In the genomic region with DNA sequence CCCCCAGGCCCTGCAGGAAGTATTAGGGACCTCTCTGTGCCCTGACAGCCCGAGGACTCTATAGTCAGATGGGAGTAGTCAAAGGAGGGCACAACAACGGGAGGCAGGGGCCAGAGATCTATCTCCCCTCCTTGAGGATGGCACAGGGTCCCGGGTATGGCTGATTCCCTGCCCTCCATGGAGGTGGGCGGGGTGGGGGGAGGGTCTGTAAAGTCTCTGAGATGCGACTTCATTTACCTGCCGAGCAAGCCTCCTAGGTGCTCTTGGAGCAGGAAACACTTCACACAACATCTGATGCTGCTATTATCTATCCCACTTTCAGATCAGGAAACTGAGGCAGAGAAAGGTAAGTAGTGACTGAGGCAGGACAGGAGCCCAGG, we compare ENCODE assay signal across 10 cellular contexts. TPM values are rescaled to one million over a fixed set of nuclear protein-coding genes. Genes with fewer than 3 reads are reported as not detected.
DNase-seq lines count a peak whose midpoint lies in the region; ATAC-seq and TF ChIP-seq lines count a peak whose summit lies in the region.
"Had no signal": no experiment of that assay in that cellular context is flagged by ENCODE, and none has a peak within 500 bp of the region (broad histone marks: within the 10 kb centered on the region; RNA-seq: fewer than 3 reads in every experiment).

No MANE protein-coding gene starts in this region.

- no peak for TF ChIP-seq EP300 in stomach (IDR thresholded peaks at IDR 0.05)

- H3K36me3 ChIP-seq in HUES6 (ENCODE audit: control insufficient read depth, insufficient read depth, low read length) (no peaks in the 10 kb centered on the region; the same call in 1 of the 2 replicates), lung (ENCODE audit: control insufficient read depth in 2 of 2, insufficient read depth in 2 of 2, low read length in 2 of 2) (peaks cover 0 to 3% of the 10 kb centered on the region in 2 donors), stomach (no peaks in the 10 kb centered on the region), Karpas-422 (ENCODE audit: insufficient read depth, low read length) (no peaks in the 10 kb centered on the region)

- TF ChIP-seq CTCF in lung (IDR thresholded peaks at IDR 0.05; ENCODE audit: control extremely low read depth, extremely low read depth) (no peak), stomach (IDR thresholded peaks at IDR 0.05) (no peak)

- H3K9ac ChIP-seq in HUES6 (ENCODE audit: low read length) (peak overlapping the region; percentile 72), Karpas-422 (ENCODE audit: low read length) (no peak overlapping the region)

- TF ChIP-seq POLR2A in stomach (IDR thresholded peaks at IDR 0.05), result no peak

- no peak overlapping the region for H3K27ac ChIP-seq in HUES6 (ENCODE audit: low read depth, low read length)
- H3K27ac ChIP-seq in caudate nucleus (ENCODE audit: low read depth, low read length), result peak overlapping the region; percentile 95
- peak overlapping the region; percentile 81 to 89 for H3K27ac ChIP-seq in lung (ENCODE audit: low read depth in 1 of 2, low read length in 1 of 2)
- peak overlapping the region; percentile 98 to 100 (median 99) for H3K27ac ChIP-seq in stomach
- no peak overlapping the region for H3K27ac ChIP-seq in Karpas-422 (ENCODE audit: low read length)

- H4K20me1 ChIP-seq in Karpas-422 (ENCODE audit: insufficient read depth, low read depth, low read length), result no peaks in the 10 kb centered on the region

- WGBS in lung, 2 donors, result 70 to 75% methylated on average over 6 of the region's 6 CpGs
- WGBS in stomach, 5 donors, result 28 to 60% (median 42%) methylated on average over 5 to 6 of the region's 6 CpGs

- no peak overlapping the region for H3K4me2 ChIP-seq in Karpas-422 (ENCODE audit: low read depth, low read length, poor library complexity, severe bottlenecking)

- DNase-seq in caudate nucleus (lab: John Stamatoyannopoulos, UW) (peak in 1 of 61 donors; percentile 12), lung (ENCODE audit: low spot score) (no peak), stomach (no peak), RPMI8226 (no peak), NCI-H187 treated with DMSO at 0.1 percent for 48 hours (lab: John Stamatoyannopoulos, UW) (no peak), kidney tubule cell (ENCODE audit: low spot score) (no peak), Karpas-422 (no peak)
- DNase-seq: activated T-cell treated with anti-CD3 and anti-CD28 coated beads, Interleukin-2, amount 50 U/mL, for 48 hours; SHP77 treated with DMSO at 0.1 percent for 48 hours had no signal

- no peak overlapping the region for H2AFZ ChIP-seq in Karpas-422 (ENCODE audit: low read length)

- intact Hi-C loops in stomach (cut with DNase I; ENCODE audit: low total_unique reads), result no loop called here

- peak overlapping the region; percentile 54 for H3K4me3 ChIP-seq in HUES6 (ENCODE audit: low read depth, low read length)
- H3K4me3 ChIP-seq in lung, result peak overlapping the region; percentile 22
- peak overlapping the region; percentile 60 to 97 (median 75) for H3K4me3 ChIP-seq in stomach
- no peak overlapping the region for H3K4me3 ChIP-seq in Karpas-422 (ENCODE audit: low read length)

- H3K4me1 ChIP-seq in HUES6 (ENCODE audit: control insufficient read depth, insufficient read depth, low read length) (peaks cover 55% of the 10 kb centered on the region), lung (ENCODE audit: control insufficient read depth in 2 of 2, insufficient read depth in 2 of 2, low read length in 2 of 2) (peaks cover 0 to 31% of the 10 kb centered on the region in 2 donors), stomach (peaks cover 56 to 75% (median 68%) of the 10 kb centered on the region in 4 donors), Karpas-422 (ENCODE audit: low read length) (peaks cover 10% of the 10 kb centered on the region)

- H3K27me3 ChIP-seq in HUES6 (ENCODE audit: control insufficient read depth, insufficient read depth, low read length) (peaks cover 32% of the 10 kb centered on the region), lung (ENCODE audit: control insufficient read depth, insufficient read depth) (no peaks in the 10 kb centered on the region), stomach (peaks cover 0 to 25% (median 0%) of the 10 kb centered on the region in 3 donors), Karpas-422 (ENCODE audit: low read length) (no peaks in the 10 kb centered on the region)

- no peak for ATAC-seq in lung (ENCODE audit: insufficient read depth, low FRiP score)

- no peaks in the 10 kb centered on the region for H3K9me2 ChIP-seq in Karpas-422 (replicated peaks; ENCODE audit: insufficient read depth, low read length)

- no peaks in the 10 kb centered on the region for H3K9me3 ChIP-seq in HUES6 (ENCODE audit: control insufficient read depth, insufficient read depth, low read depth, low read length)
- no peaks in the 10 kb centered on the region for H3K9me3 ChIP-seq in lung (ENCODE audit: control insufficient read depth in 2 of 2, insufficient read depth in 1 of 2, low read length in 1 of 2)
- H3K9me3 ChIP-seq in stomach, result no peaks in the 10 kb centered on the region
- no peaks in the 10 kb centered on the region for H3K9me3 ChIP-seq in Karpas-422 (ENCODE audit: low read length)

- no peaks in the 10 kb centered on the region for H3K79me2 ChIP-seq in Karpas-422 (ENCODE audit: low read length)

RNA-seq across cellular contexts. Expression of gene CDC42EP1, which starts 0.8 kb away (rescaled TPM):
- total RNA-seq in lung (10 to 100 TPM; 23.9 to 77.0 TPM), stomach (100 to 1,000 TPM in 2 of 5 donors, 10 to 100 TPM in 3; 28.6 to 195 (median 66.3) TPM)
- polyA plus RNA-seq in lung (10 to 100 TPM; 39.8 to 64.1 TPM), stomach (100 to 1,000 TPM in 1 of 3 donors, 10 to 100 TPM in 2; 70.2 to 112 (median 90.1) TPM)
- total RNA-seq in Karpas-422 (2014; rRNA removed; shearing (Covaris generic); ENCODE audit: low replicate concordance), result not detected in 2 replicates

RNA-seq across cellular contexts. Expression of gene LGALS2, which starts 20.4 kb away (rescaled TPM):
- total RNA-seq in lung (1 to 10 TPM in 1 of 2 donors, under 1 TPM in 1; 0.89 to 3.1 TPM), stomach (1 to 10 TPM in 1 of 5 donors, not detected in 4; 4.2 TPM)
- polyA plus RNA-seq in lung (1 to 10 TPM; 2.4 to 4.3 TPM), stomach (1 to 10 TPM; 4.1 to 7.1 (median 5.0) TPM)
- not detected in 2 replicates for total RNA-seq in Karpas-422 (2014; rRNA removed; shearing (Covaris generic); ENCODE audit: low replicate concordance)

RNA-seq across cellular contexts. Expression of gene CARD10, which starts 40.3 kb away (rescaled TPM):
- 10 to 100 TPM; 12.0 to 16.3 TPM for total RNA-seq in lung
- 1 to 10 TPM; 6.8 to 8.4 TPM for polyA plus RNA-seq in lung
- 100 to 1,000 TPM in 1 of 5 donors, 10 to 100 TPM in 2, 1 to 10 TPM in 2; 5.5 to 120 (median 28.4) TPM for total RNA-seq in stomach
- polyA plus RNA-seq in stomach, result 10 to 100 TPM; 11.3 to 17.8 (median 13.6) TPM
- total RNA-seq in Karpas-422 (2014; rRNA removed; shearing (Covaris generic); ENCODE audit: low replicate concordance), result not detected in 2 replicates

RNA-seq across cellular contexts. Expression of gene GGA1, which starts 49.1 kb away (rescaled TPM):
- total RNA-seq in lung, result 10 to 100 TPM; 62.1 to 72.4 TPM
- polyA plus RNA-seq in lung, result 10 to 100 TPM; 51.5 to 53.0 TPM
- total RNA-seq in stomach, result 10 to 100 TPM; 39.5 to 87.9 (median 55.6) TPM
- 10 to 100 TPM; 30.3 to 43.6 (median 34.1) TPM for polyA plus RNA-seq in stomach
- total RNA-seq in Karpas-422 (2014; rRNA removed; shearing (Covaris generic); ENCODE audit: low replicate concordance), result 64.3 and 97.3 TPM in 2 replicates

Comparison
In these comparisons a context has a peak if more than half of its experiments do, and no peak if none do; other contexts are left out.
1. H3K27ac ChIP-seq: peak in caudate nucleus (single experiment), lung (2 of 2) and stomach (5 of 5); none in HUES6 (single experiment) and Karpas-422 (single experiment).
2. RNA of gene CDC42EP1, which starts 0.8 kb away (total RNA-seq): 23.9 to 77.0 TPM in lung and 28.6 to 195 TPM in stomach; not detected in Karpas-422; every median in the first group is over 10 times any median in the second.